8 cellular contexts compared by ENCODE assay signal in the genomic region with DNA sequence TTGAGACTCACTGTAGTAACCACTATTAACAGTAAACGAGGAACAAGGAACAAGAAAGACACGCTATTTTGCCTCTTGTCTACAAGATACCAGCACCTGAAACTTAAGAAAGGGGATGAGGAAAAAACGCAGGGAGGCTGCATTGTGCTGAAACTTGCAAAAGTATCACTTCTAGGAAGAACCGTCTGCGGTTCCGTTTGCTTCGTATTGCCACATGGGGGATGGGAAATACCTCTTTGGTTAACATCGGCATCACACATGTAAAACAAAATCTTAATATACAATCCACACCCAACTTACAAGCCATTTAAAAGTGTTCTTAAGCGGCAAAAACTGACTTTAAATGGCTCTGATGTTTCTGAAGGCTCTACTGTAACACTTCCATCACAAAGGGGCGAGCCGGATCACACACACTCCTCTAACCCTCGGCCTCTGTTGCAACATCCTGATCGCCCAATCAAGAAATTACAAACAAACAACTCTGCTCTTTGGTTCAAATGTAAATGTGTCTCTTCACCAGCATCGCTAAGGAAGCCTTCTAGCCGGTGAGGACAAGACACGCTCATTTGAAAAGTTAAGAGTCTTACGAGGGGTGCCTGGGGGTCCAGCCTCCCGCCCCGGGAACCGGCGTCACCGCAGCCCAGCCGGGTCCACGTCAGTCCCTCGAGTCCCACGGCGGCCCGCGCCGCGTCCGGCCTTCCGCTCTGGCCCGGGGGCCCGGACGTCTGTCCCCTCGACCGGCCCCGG. TPM values are rescaled to one million over a fixed set of nuclear protein-coding genes. Genes with fewer than 3 reads are reported as not detected.
DNase-seq lines count a peak whose midpoint lies in the region; ATAC-seq and TF ChIP-seq lines count a peak whose summit lies in the region.

No MANE protein-coding gene starts in this region.

- CTCF ChIA-PET in GM10248 (lab: Yijun Ruan, JAX), result no interaction called here

- ATAC-seq in DND-41 (ENCODE audit: insufficient read depth, low read depth) (no peak), natural killer cell (no peak), HG02571 (IDR thresholded peaks at IDR 0.05; ENCODE audit: unreplicated experiment) (no peak)

- H3K4me2 ChIP-seq in DND-41 (ENCODE audit: insufficient read depth, low read length), result peak overlapping the region; percentile 83

- peaks cover 56% of the 10 kb centered on the region for H4K20me1 ChIP-seq in DND-41 (ENCODE audit: insufficient read depth, low read length)

- H3K9me3 Mint-ChIP-seq in natural killer cell, result no peaks in the 10 kb centered on the region

- H3K79me2 ChIP-seq in DND-41 (ENCODE audit: insufficient read depth, low read length), result peaks cover 58% of the 10 kb centered on the region

- H3K27me3 Mint-ChIP-seq in natural killer cell (ENCODE audit: low read depth in 2 of 2), result no peaks in the 10 kb centered on the region

- H2AFZ ChIP-seq in DND-41 (ENCODE audit: low read depth, low read length), result peak overlapping the region; percentile 59

- H3K27me3 ChIP-seq in DND-41 (ENCODE audit: insufficient read depth, low read length, poor library complexity) (no peaks in the 10 kb centered on the region), HL-60 (ENCODE audit: insufficient read depth, poor library complexity, severe bottlenecking) (no peaks in the 10 kb centered on the region), endocrine pancreas (ENCODE audit: control insufficient read depth, insufficient read depth, low read length) (no peaks in the 10 kb centered on the region)

- H3K4me1 Mint-ChIP-seq in natural killer cell, result peaks cover 22 to 32% of the 10 kb centered on the region in 2 donors

- H3K36me3 ChIP-seq in DND-41 (ENCODE audit: insufficient read depth, low read length), result peaks cover 21% of the 10 kb centered on the region
- peaks cover 5% of the 10 kb centered on the region for H3K36me3 ChIP-seq in endocrine pancreas (ENCODE audit: control insufficient read depth, insufficient read depth, low read length)

- peak overlapping the region; percentile 98 for H3K4me3 Mint-ChIP-seq in natural killer cell

- H3K27ac ChIP-seq in DND-41 (ENCODE audit: low read length) (peak overlapping the region; percentile 73), HL-60 (replicated peaks) (peak overlapping the region; percentile 84), VCaP (peak overlapping the region; percentile 100)

- in situ Hi-C loops in GM13976 (cut with MboI; ENCODE audit: low sequenced_read_pairs, unreplicated experiment), result no loop called here

- POLR2A ChIA-PET in GM10248 (lab: Yijun Ruan, JAX), result no interaction called here

- H3K4me3 ChIP-seq in DND-41 (ENCODE audit: low read depth in 1 of 2, low read length in 2 of 2) (peak overlapping the region; percentile 62 to 90; a peak in 3 of 4 replicates), HL-60 (replicated peaks; ENCODE audit: insufficient read depth, low read length) (peak overlapping the region; percentile 91), endocrine pancreas (ENCODE audit: control insufficient read depth, insufficient read depth, low read length) (peak overlapping the region; percentile 93)

- DNase-seq in DND-41, result no peak
- peak; percentile 43 to 64 for DNase-seq in HL-60 (ENCODE audit: low read depth in 1 of 2, low spot score in 1 of 2)
- DNase-seq in natural killer cell, result no peak
- DNase-seq in GM13976 (ENCODE audit: low spot score), result no peak
- DNase-seq in GM10248 (ENCODE audit: extremely low spot score), result no peak

- intact Hi-C loops in natural killer cell (cut with micrococcal nuclease), result loop anchor here (2.0 kb wide), 1 partner anchor 365 kb away; no protein-coding TSS in a partner anchor

- H3K9me3 ChIP-seq in DND-41 (ENCODE audit: insufficient read depth, low read length, severe bottlenecking) (no peaks in the 10 kb centered on the region), endocrine pancreas (ENCODE audit: control insufficient read depth, low read length) (no peaks in the 10 kb centered on the region)

- H3K27ac Mint-ChIP-seq in natural killer cell, result peak overlapping the region; percentile 95 to 100

- H3K36me3 Mint-ChIP-seq in natural killer cell, result no peaks in the 10 kb centered on the region

- H3K4me1 ChIP-seq in DND-41 (ENCODE audit: insufficient read depth, low read length), result peaks cover 39% of the 10 kb centered on the region
- H3K4me1 ChIP-seq in endocrine pancreas (ENCODE audit: control insufficient read depth, insufficient read depth, low read length), result no peaks in the 10 kb centered on the region

- TF ChIP-seq CTCF in DND-41 (IDR thresholded peaks at IDR 0.05; ENCODE audit: borderline replicate concordance, extremely low read depth, low read length, poor library complexity, severe bottlenecking), result no peak
- no peak for TF ChIP-seq CTCF in HL-60 (IDR thresholded peaks at IDR 0.05; ENCODE audit: insufficient read depth, low read length)
- no peak for TF ChIP-seq CTCF in VCaP (conservative IDR thresholded peaks at IDR 0.05)
- no peak for TF ChIP-seq CTCF in natural killer cell (IDR thresholded peaks at IDR 0.05)
- no peak for TF ChIP-seq CTCF in GM13976 (IDR thresholded peaks at IDR 0.05; ENCODE audit: borderline replicate concordance, control extremely low read depth, extremely low read depth, insufficient read depth, missing control alignments)
- no peak for TF ChIP-seq CTCF in GM10248 (IDR thresholded peaks at IDR 0.05; ENCODE audit: control extremely low read depth, extremely low read depth, low read depth, missing control alignments)

- H3K9ac ChIP-seq in DND-41 (ENCODE audit: low read depth, low read length) (peak overlapping the region; percentile 87), endocrine pancreas (ENCODE audit: control insufficient read depth, insufficient read depth, low read length) (peak overlapping the region; percentile 74)

RNA-seq across cellular contexts. Expression of gene SEC16A, which starts 0.6 kb away (rescaled TPM):
- 10 to 100 TPM; 84.3 to 89.0 (median 87.1) TPM for total RNA-seq in natural killer cell

RNA-seq across cellular contexts. Expression of gene INPP5E, which starts 42.6 kb away (rescaled TPM):
- 10 to 100 TPM; 12.1 to 15.7 (median 14.4) TPM for total RNA-seq in natural killer cell

Comparison
In these comparisons a context has a peak if more than half of its experiments do, and no peak if none do; other contexts are left out.
1. DNase-seq: peak in HL-60 (2 of 2); none in DND-41 (single experiment), natural killer cell (single experiment), GM13976 (single experiment) and GM10248 (single experiment).
2. Peak in every context shown above with its lines, with median percentiles within 50 percentile points of each other: H3K27ac ChIP-seq and H3K4me3 ChIP-seq.